8 cellular contexts compared by ENCODE assay signal in the genomic region with DNA sequence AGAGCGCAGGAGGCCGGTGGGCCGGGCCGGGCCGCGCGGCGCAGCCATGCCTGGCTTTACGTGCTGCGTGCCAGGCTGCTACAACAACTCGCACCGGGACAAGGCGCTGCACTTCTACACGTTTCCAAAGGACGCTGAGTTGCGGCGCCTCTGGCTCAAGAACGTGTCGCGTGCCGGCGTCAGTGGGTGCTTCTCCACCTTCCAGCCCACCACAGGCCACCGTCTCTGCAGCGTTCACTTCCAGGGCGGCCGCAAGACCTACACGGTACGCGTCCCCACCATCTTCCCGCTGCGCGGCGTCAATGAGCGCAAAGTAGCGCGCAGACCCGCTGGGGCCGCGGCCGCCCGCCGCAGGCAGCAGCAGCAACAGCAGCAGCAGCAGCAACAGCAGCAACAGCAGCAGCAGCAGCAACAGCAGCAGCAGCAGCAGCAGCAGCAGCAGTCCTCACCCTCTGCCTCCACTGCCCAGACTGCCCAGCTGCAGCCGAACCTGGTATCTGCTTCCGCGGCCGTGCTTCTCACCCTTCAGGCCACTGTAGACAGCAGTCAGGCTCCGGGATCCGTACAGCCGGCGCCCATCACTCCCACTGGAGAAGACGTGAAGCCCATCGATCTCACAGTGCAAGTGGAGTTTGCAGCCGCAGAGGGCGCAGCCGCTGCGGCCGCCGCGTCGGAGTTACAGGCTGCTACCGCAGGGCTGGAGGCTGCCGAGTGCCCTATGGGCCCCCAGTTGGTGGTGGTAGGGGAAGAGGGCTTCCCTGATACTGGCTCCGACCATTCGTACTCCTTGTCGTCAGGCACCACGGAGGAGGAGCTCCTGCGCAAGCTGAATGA. TPM values are rescaled to one million over a fixed set of nuclear protein-coding genes. Genes with fewer than 3 reads are reported as not detected.
DNase-seq lines count a peak whose midpoint lies in the region; ATAC-seq and TF ChIP-seq lines count a peak whose summit lies in the region.

No MANE protein-coding gene starts in this region.

- no peaks in the 10 kb centered on the region for H3K27me3 ChIP-seq in breast epithelium

- H3K36me3 Mint-ChIP-seq in IgD-negative memory B cell, result no peaks in the 10 kb centered on the region

- peak overlapping the region; percentile 92 to 97 (median 95) for H3K27ac Mint-ChIP-seq in IgD-negative memory B cell

- peak overlapping the region; percentile 82 to 96 (median 84) for H3K4me3 ChIP-seq in breast epithelium

- TF ChIP-seq POLR2A in breast epithelium (IDR thresholded peaks at IDR 0.05), result no peak

- no peaks in the 10 kb centered on the region for H3K27me3 Mint-ChIP-seq in IgD-negative memory B cell

- intact Hi-C loops in breast epithelium (cut with DNase I; ENCODE audit: low total_unique reads), result no loop called here

- H3K27ac ChIP-seq in VCaP (peak overlapping the region; percentile 85), breast epithelium (peak overlapping the region; percentile 99 to 100)

- H3K36me3 ChIP-seq in breast epithelium, result no peaks in the 10 kb centered on the region

- H3K4me1 Mint-ChIP-seq in IgD-negative memory B cell, result peaks cover 23 to 34% (median 32%) of the 10 kb centered on the region in 3 donors

- peak overlapping the region; percentile 92 to 96 (median 96) for H3K4me3 Mint-ChIP-seq in IgD-negative memory B cell

- ATAC-seq in GM21367 (IDR thresholded peaks at IDR 0.05; ENCODE audit: unreplicated experiment), result peak; percentile 10

- TF ChIP-seq CTCF in VCaP (conservative IDR thresholded peaks at IDR 0.05), result peak; percentile 23; the same call in 1 of the 2 replicates
- TF ChIP-seq CTCF in breast epithelium (IDR thresholded peaks at IDR 0.05), result peak in 1 of 3 donors; percentile 8

- no peaks in the 10 kb centered on the region for H3K9me3 Mint-ChIP-seq in IgD-negative memory B cell

- H3K4me1 ChIP-seq in breast epithelium, result peaks cover 21 to 31% of the 10 kb centered on the region in 2 donors

- H3K9me3 ChIP-seq in breast epithelium, result no peaks in the 10 kb centered on the region

- DNase-seq in DMS114 treated with DMSO at 0.1 percent for 48 hours (lab: John Stamatoyannopoulos, UW; ENCODE audit: unreplicated experiment), result peak; percentile 51
- DNase-seq in breast epithelium (ENCODE audit: low spot score in 2 of 2), result peak in 1 of 2 donors; percentile 30
- DNase-seq in islet precursor cell, result peak; percentile 82
- DNase-seq in stimulated activated CD4-positive, alpha-beta T cell treated with anti-CD3 and anti-CD28 coated beads, Interleukin-12 subunit alpha, Interleukin-12 subunit beta, amount 100 ng/mL, for 4 hours, result peak; percentile 50
- DNase-seq in LoVo (ENCODE audit: low spot score), result no peak

RNA-seq across cellular contexts. Expression of gene THAP11, which starts 0.6 kb away (rescaled TPM):
- polyA plus RNA-seq in IgD-negative memory B cell, result 101 TPM
- 10 to 100 TPM; 51.1 to 57.8 (median 53.0) TPM for total RNA-seq in breast epithelium

RNA-seq across cellular contexts. Expression of gene NUTF2, which starts 4.0 kb away (rescaled TPM):
- polyA plus RNA-seq in IgD-negative memory B cell, result 111 TPM
- 100 to 1,000 TPM in 1 of 3 donors, 10 to 100 TPM in 2; 91.5 to 168 (median 94.8) TPM for total RNA-seq in breast epithelium

RNA-seq across cellular contexts. Expression of gene CENPT, which starts 4.8 kb away (rescaled TPM):
- 13.4 TPM for polyA plus RNA-seq in IgD-negative memory B cell
- total RNA-seq in breast epithelium, result 10 to 100 TPM; 35.0 to 52.0 (median 51.5) TPM

RNA-seq across cellular contexts. Expression of gene EDC4, which starts 30.1 kb away (rescaled TPM):
- polyA plus RNA-seq in IgD-negative memory B cell, result 18.6 TPM
- total RNA-seq in breast epithelium, result 10 to 100 TPM; 43.3 to 57.0 (median 53.6) TPM

RNA-seq across cellular contexts. Expression of gene TSNAXIP1, which starts 36.0 kb away (rescaled TPM):
- polyA plus RNA-seq in IgD-negative memory B cell, result not detected
- 1 to 10 TPM; 1.1 to 4.2 (median 3.9) TPM for total RNA-seq in breast epithelium
